Comparison of ENCODE assay signal across 1 cellular context in the genomic region with DNA sequence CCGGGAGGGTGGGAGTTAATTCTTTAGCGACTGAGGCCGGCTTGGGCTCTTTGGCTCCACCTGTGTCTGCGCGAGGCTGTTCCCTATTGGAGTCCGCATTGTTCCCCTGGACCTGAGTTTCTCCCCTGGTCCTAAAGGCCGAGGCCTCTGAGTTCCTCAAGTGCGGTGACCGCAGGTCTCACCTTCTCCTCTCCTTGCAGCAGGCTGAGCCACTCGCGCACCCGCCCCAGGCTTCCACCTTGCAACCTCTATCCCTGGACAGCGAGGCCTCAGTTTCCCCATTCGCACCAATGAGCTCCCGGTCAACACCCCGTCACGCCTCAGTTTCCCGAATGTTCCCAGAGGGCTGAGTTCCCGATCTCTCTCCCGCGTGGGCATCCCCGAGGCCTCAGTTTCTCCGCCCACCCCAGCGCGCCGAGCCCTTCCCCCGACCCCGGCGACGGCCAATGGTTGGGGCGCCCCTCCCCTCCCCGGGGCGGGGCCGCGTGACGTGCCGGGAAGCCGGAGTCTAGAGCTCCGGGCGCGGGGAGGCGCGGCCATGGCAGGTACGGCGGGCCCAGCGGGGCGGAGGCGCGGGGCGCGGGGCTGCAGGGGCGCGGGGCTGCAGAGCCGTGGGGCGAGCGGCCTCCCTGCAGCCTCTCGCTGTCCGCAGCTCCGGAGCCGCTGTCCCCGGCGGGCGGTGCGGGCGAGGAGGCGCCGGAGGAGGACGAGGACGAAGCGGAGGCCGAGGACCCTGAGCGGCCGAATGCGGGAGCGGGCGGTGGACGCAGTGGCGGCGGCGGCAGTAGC.
TF ChIP-seq lines count a peak whose summit lies in the region.

TSS of gene MPND (plus strand) at position 507 of the 789 bp plus-strand sequence. CDS start at position 539, 32 bp downstream.

TF ChIP-seq in HEK293, 187 proteins besides CTCF, POLR2A, EP300 and RAD21 (continued from another document and continues in another):
- TF ChIP-seq ZBTB11 (tag by site-specific recombination; conservative IDR thresholded peaks at IDR 0.05; ENCODE audit: low read depth): no peak
- TF ChIP-seq ZNF404 (tag by site-specific recombination; IDR thresholded peaks at IDR 0.05): no peak
- TF ChIP-seq, protein P1, sequence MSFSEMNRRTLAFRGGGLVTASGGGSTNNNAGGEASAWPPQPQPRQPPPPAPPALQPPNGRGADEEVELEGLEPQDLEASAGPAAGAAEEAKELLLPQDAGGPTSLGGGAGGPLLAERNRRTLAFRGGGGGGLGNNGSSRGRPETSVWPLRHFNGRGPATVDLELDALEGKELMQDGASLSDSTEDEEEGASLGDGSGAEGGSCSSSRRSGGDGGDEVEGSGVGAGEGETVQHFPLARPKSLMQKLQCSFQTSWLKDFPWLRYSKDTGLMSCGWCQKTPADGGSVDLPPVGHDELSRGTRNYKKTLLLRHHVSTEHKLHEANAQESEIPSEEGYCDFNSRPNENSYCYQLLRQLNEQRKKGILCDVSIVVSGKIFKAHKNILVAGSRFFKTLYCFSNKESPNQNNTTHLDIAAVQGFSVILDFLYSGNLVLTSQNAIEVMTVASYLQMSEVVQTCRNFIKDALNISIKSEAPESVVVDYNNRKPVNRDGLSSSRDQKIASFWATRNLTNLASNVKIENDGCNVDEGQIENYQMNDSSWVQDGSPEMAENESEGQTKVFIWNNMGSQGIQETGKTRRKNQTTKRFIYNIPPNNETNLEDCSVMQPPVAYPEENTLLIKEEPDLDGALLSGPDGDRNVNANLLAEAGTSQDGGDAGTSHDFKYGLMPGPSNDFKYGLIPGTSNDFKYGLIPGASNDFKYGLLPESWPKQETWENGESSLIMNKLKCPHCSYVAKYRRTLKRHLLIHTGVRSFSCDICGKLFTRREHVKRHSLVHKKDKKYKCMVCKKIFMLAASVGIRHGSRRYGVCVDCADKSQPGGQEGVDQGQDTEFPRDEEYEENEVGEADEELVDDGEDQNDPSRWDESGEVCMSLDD (tag by site-specific recombination; IDR thresholded peaks at IDR 0.05): peak; percentile 56
- TF ChIP-seq ZNF132 (tag by site-specific recombination; IDR thresholded peaks at IDR 0.05; ENCODE audit: borderline replicate concordance): no peak
- TF ChIP-seq ZNF23 (tag by site-specific recombination; IDR thresholded peaks at IDR 0.05; ENCODE audit: borderline replicate concordance): no peak
- TF ChIP-seq, protein P2, sequence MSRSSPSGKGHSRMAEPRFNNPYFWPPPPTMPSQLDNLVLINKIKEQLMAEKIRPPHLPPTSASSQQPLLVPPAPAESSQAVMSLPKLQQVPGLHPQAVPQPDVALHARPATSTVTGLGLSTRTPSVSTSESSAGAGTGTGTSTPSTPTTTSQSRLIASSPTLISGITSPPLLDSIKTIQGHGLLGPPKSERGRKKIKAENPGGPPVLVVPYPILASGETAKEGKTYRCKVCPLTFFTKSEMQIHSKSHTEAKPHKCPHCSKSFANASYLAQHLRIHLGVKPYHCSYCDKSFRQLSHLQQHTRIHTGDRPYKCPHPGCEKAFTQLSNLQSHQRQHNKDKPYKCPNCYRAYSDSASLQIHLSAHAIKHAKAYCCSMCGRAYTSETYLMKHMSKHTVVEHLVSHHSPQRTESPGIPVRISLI (tag by site-specific recombination; IDR thresholded peaks at IDR 0.05): no peak
- TF ChIP-seq ZNF660 (tag by site-specific recombination; IDR thresholded peaks at IDR 0.05): no peak
- no peak for TF ChIP-seq ZNF112 (tag by site-specific recombination; IDR thresholded peaks at IDR 0.05)
- no peak for TF ChIP-seq ZNF544 (tag by site-specific recombination; IDR thresholded peaks at IDR 0.05)
- peak; percentile 60; the same call in 1 of the 2 replicates for TF ChIP-seq MZF1 (tag by site-specific recombination; IDR thresholded peaks at IDR 0.05; ENCODE audit: borderline replicate concordance)
- peak; percentile 57; the same call in 1 of the 2 replicates for TF ChIP-seq REST (tag by site-specific recombination; IDR thresholded peaks at IDR 0.05)
- TF ChIP-seq ZNF776 (tag by site-specific recombination; IDR thresholded peaks at IDR 0.05; ENCODE audit: borderline replicate concordance): no peak
- TF ChIP-seq RBAK (tag by site-specific recombination; IDR thresholded peaks at IDR 0.05): no peak
- TF ChIP-seq PBX3 (CRISPR knock-in tag; IDR thresholded peaks at IDR 0.05): no peak
- peak; percentile 71; the same call in 1 of the 2 replicates for TF ChIP-seq ZNF2 (tag by site-specific recombination; IDR thresholded peaks at IDR 0.05)
- peak; percentile 48; the same call in 1 of the 2 replicates for TF ChIP-seq ZNF391 (tag by site-specific recombination; IDR thresholded peaks at IDR 0.05; ENCODE audit: borderline replicate concordance, low read depth)
- TF ChIP-seq ZNF785 (tag by site-specific recombination; IDR thresholded peaks at IDR 0.05): peak; percentile 72; the same call in 1 of the 2 replicates
- TF ChIP-seq ZNF121 (tag by site-specific recombination; IDR thresholded peaks at IDR 0.05): no peak
- peak; percentile 89 for TF ChIP-seq BCL11A (tag by site-specific recombination; IDR thresholded peaks at IDR 0.05; ENCODE audit: low read depth)
- peak; percentile 79 for TF ChIP-seq ZNF610 (tag by site-specific recombination; IDR thresholded peaks at IDR 0.05; ENCODE audit: borderline replicate concordance)
- TF ChIP-seq ZFP41 (tag by site-specific recombination; IDR thresholded peaks at IDR 0.05; ENCODE audit: borderline replicate concordance): no peak
- TF ChIP-seq SP3 (tag by site-specific recombination; IDR thresholded peaks at IDR 0.05): peak; percentile 72
- TF ChIP-seq ZNF701 (tag by site-specific recombination; IDR thresholded peaks at IDR 0.05): no peak
- TF ChIP-seq ZNF138 (tag by site-specific recombination; IDR thresholded peaks at IDR 0.05; ENCODE audit: borderline replicate concordance): no peak
- TF ChIP-seq OSR2 (tag by site-specific recombination; IDR thresholded peaks at IDR 0.05): no peak
- no peak for TF ChIP-seq ZNF426 (tag by site-specific recombination; IDR thresholded peaks at IDR 0.05)
- no peak for TF ChIP-seq ZNF16 (tag by site-specific recombination; IDR thresholded peaks at IDR 0.05; ENCODE audit: low read depth)
- TF ChIP-seq, protein P3, sequence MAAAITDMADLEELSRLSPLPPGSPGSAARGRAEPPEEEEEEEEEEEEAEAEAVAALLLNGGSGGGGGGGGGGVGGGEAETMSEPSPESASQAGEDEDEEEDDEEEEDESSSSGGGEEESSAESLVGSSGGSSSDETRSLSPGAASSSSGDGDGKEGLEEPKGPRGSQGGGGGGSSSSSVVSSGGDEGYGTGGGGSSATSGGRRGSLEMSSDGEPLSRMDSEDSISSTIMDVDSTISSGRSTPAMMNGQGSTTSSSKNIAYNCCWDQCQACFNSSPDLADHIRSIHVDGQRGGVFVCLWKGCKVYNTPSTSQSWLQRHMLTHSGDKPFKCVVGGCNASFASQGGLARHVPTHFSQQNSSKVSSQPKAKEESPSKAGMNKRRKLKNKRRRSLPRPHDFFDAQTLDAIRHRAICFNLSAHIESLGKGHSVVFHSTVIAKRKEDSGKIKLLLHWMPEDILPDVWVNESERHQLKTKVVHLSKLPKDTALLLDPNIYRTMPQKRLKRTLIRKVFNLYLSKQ (tag by site-specific recombination; IDR thresholded peaks at IDR 0.05; ENCODE audit: borderline replicate concordance): no peak
- TF ChIP-seq, protein P4, sequence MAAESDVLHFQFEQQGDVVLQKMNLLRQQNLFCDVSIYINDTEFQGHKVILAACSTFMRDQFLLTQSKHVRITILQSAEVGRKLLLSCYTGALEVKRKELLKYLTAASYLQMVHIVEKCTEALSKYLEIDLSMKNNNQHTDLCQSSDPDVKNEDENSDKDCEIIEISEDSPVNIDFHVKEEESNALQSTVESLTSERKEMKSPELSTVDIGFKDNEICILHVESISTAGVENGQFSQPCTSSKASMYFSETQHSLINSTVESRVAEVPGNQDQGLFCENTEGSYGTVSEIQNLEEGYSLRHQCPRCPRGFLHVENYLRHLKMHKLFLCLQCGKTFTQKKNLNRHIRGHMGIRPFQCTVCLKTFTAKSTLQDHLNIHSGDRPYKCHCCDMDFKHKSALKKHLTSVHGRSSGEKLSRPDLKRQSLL (tag by site-specific recombination; IDR thresholded peaks at IDR 0.05): no peak
- peak; percentile 95 for TF ChIP-seq ZNF324 (tag by site-specific recombination; IDR thresholded peaks at IDR 0.05)
- TF ChIP-seq, protein P5, sequence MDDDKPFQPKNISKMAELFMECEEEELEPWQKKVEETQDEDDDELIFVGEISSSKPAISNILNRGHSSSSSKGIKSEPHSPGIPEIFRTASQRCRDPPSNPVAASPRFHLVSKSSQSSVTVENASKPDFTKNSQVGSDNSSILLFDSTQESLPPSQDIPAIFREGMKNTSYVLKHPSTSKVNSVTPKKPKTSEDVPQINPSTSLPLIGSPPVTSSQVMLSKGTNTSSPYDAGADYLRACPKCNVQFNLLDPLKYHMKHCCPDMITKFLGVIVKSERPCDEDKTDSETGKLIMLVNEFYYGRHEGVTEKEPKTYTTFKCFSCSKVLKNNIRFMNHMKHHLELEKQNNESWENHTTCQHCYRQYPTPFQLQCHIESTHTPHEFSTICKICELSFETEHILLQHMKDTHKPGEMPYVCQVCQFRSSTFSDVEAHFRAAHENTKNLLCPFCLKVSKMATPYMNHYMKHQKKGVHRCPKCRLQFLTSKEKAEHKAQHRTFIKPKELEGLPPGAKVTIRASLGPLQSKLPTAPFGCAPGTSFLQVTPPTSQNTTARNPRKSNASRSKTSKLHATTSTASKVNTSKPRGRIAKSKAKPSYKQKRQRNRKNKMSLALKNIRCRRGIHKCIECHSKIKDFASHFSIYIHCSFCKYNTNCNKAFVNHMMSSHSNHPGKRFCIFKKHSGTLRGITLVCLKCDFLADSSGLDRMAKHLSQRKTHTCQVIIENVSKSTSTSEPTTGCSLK (tag by site-specific recombination; IDR thresholded peaks at IDR 0.05): no peak
- no peak for TF ChIP-seq FEZF1 (tag by site-specific recombination; IDR thresholded peaks at IDR 0.05)
- no peak for TF ChIP-seq ZNF221 (tag by site-specific recombination; IDR thresholded peaks at IDR 0.05; ENCODE audit: borderline replicate concordance)
- no peak for TF ChIP-seq ZNF146 (tag by site-specific recombination; IDR thresholded peaks at IDR 0.05)
- TF ChIP-seq, protein P6, sequence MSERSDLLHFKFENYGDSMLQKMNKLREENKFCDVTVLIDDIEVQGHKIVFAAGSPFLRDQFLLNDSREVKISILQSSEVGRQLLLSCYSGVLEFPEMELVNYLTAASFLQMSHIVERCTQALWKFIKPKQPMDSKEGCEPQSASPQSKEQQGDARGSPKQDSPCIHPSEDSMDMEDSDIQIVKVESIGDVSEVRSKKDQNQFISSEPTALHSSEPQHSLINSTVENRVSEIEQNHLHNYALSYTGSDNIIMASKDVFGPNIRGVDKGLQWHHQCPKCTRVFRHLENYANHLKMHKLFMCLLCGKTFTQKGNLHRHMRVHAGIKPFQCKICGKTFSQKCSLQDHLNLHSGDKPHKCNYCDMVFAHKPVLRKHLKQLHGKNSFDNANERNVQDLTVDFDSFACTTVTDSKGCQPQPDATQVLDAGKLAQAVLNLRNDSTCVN (tag by site-specific recombination; optimal IDR thresholded peaks at IDR 0.05): peak; percentile 76
- no peak; the same call in 1 of the 2 replicates for TF ChIP-seq IKZF3 (tag by site-specific recombination; IDR thresholded peaks at IDR 0.05)
- 0 out of 2 replicates have a peak, but pooled peaks have one; percentile 28 for TF ChIP-seq ZBTB21 (tag by site-specific recombination; IDR thresholded peaks at IDR 0.05)
- peak; percentile 44; the same call in 1 of the 2 replicates for TF ChIP-seq ZBTB17 (tag by site-specific recombination; IDR thresholded peaks at IDR 0.05)
